ENCODE assay signal across 31 cellular contexts in the genomic region with DNA sequence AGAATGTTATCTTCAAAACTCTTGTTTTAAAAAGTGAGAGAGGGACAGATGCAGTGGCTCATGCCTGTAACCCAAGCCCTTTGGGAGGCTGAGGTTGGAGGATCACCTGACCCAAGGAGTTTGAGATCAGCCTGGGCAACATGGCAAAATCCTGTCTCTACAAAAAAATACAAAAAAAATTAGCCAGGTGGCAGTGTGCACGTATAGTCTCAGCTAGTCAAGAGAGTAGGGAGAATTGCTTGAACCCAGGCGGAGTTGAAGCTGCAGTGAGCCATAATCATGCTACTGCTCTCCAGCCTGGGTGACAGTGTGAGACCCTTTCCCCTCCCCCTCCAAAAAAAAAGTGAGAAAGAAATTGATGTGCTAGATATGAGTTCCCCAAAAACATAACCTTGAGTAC.
DNase-seq lines count a peak whose midpoint lies in the region; ATAC-seq and TF ChIP-seq lines count a peak whose summit lies in the region.
"Had no signal": no experiment of that assay in that cellular context is flagged by ENCODE, and none has a peak within 500 bp of the region (broad histone marks: within the 10 kb centered on the region; RNA-seq: fewer than 3 reads in every experiment).

No MANE protein-coding gene starts in this region.

- no peak overlapping the region for H3K4me2 ChIP-seq in H9 (ENCODE audit: insufficient read depth, insufficient read length, low read length)
- H3K4me2 ChIP-seq: A549, GM23338, PC-9 had no signal

- ATAC-seq in left lobe of liver (peak; percentile 37), HG02678 (IDR thresholded peaks at IDR 0.05; ENCODE audit: unreplicated experiment) (no peak)
- ATAC-seq: A549, GM12878, GM23338 had no signal

- no peak overlapping the region for H4K8ac ChIP-seq in H9 (replicated peaks; ENCODE audit: insufficient read length, low read depth, low read length)

- no peak overlapping the region for H2AK5ac ChIP-seq in H9 (ENCODE audit: insufficient read length, low read length)

- H3K4me1 ChIP-seq in H9 (ENCODE audit: insufficient read depth, low read length) = no peaks in the 10 kb centered on the region
- H3K4me1 ChIP-seq: A549, SJSA1 had no signal

- no peaks in the 10 kb centered on the region for H3K9me3 ChIP-seq in H9 (ENCODE audit: control insufficient read depth, low read depth, low read length)
- H3K9me3 ChIP-seq: A549, SJSA1 had no signal

- no peak overlapping the region for H3K27ac ChIP-seq in H9 (ENCODE audit: insufficient read length, low read depth, low read length)
- H3K27ac ChIP-seq: A549, PC-9, SJSA1 had no signal

- DNase-seq in H9 (no peak), LHCN-M2 (ENCODE audit: low read depth) (peak; percentile 13), OCI-M1 (lab: John Stamatoyannopoulos, UW) (peak; percentile 59), left lobe of liver (ENCODE audit: low spot score) (no peak), Kasumi-1 (lab: John Stamatoyannopoulos, UW) (no peak)
- DNase-seq in activated naive CD4-positive, alpha-beta T cell treated with anti-CD3 and anti-CD28 coated beads for 36 hours = no peak
- DNase-seq: AML-193; C1 segment of cervical spinal cord; CD4-positive, alpha-beta memory T cell; COR-L47; DMS79; EL; GDM1; HCEC 1CT; KG1; MV-4-11; NCI-H1105 treated with DMSO at 0.1 percent for 48 hours; NCI-H2029; NCI-H2171; NCI-H226; NCI-H510A treated with DMSO at 0.1 percent for 48 hours; NCI-H748 treated with DMSO at 0.1 percent for 48 hours; PC-9; Right ventricle myocardium superior; T-helper 1 cell had no signal

- H3K23me2 ChIP-seq in H9 (ENCODE audit: insufficient read length, low read depth, low read length, poor library complexity, severe bottlenecking) = no peaks in the 10 kb centered on the region

- no peak overlapping the region for H2BK12ac ChIP-seq in H9 (ENCODE audit: insufficient read length, low read depth, low read length)

- H2BK120ac ChIP-seq in H9 (ENCODE audit: low read depth, low read length, poor library complexity, severe bottlenecking) = no peak overlapping the region

- CTCF ChIA-PET in activated naive CD4-positive, alpha-beta T cell treated with anti-CD3 and anti-CD28 coated beads for 36 hours (lab: Charles Lee) = no interaction called here

- H2BK15ac ChIP-seq in H9 (ENCODE audit: low read depth, low read length) = no peak overlapping the region

- H3K79me1 ChIP-seq in H9 (ENCODE audit: insufficient read depth, low read depth, low read length, poor library complexity, severe bottlenecking) = no peaks in the 10 kb centered on the region

- TF ChIP-seq CTCF in H9 (conservative IDR thresholded peaks at IDR 0.05) = 0 out of 3 replicates have a peak, but pooled peaks have one; percentile 18

- H2AFZ ChIP-seq in H9 (ENCODE audit: low read length) = no peak overlapping the region
- H2AFZ ChIP-seq: GM23338, PC-9 had no signal

- no peaks in the 10 kb centered on the region for H3K27me3 ChIP-seq in H9 (ENCODE audit: insufficient read depth, low read length)
- H3K27me3 ChIP-seq: SJSA1 had no signal

- no peaks in the 10 kb centered on the region for H3K9me3 Mint-ChIP-seq in H9
- peaks cover 2% of the 10 kb centered on the region for H3K9me3 Mint-ChIP-seq in activated naive CD4-positive, alpha-beta T cell treated with anti-CD3 and anti-CD28 coated beads for 36 hours
- H3K9me3 Mint-ChIP-seq: CD4-positive, alpha-beta memory T cell; GM23338; T-helper 2 cell treated with Interferon-gamma antibody and Interleukin-4, amounts not matched to agents 5 μg/mL and 100 μg/mL, for 36 hours had no signal

- no peak overlapping the region for H3K56ac ChIP-seq in H9 (ENCODE audit: insufficient read length, low read depth, low read length)

- H3K4me3 Mint-ChIP-seq in H9 = no peak overlapping the region
- H3K4me3 Mint-ChIP-seq in activated naive CD4-positive, alpha-beta T cell treated with anti-CD3 and anti-CD28 coated beads for 36 hours = no peak overlapping the region
- H3K4me3 Mint-ChIP-seq: CD4-positive, alpha-beta memory T cell; GM23338; T-helper 2 cell treated with Interferon-gamma antibody and Interleukin-4, amounts not matched to agents 5 μg/mL and 100 μg/mL, for 36 hours had no signal

- no CpG with 5 or more reads among the region's 2 CpGs for WGBS in H9 (ENCODE audit: extremely low coverage, insufficient read length, low lambda C conversion rate)

- no peaks in the 10 kb centered on the region for H3K27me3 Mint-ChIP-seq in H9 (ENCODE audit: low read depth)
- H3K27me3 Mint-ChIP-seq in activated naive CD4-positive, alpha-beta T cell treated with anti-CD3 and anti-CD28 coated beads for 36 hours (ENCODE audit: low read depth) = no peaks in the 10 kb centered on the region
- H3K27me3 Mint-ChIP-seq: CD4-positive, alpha-beta memory T cell had no signal

- no peak overlapping the region for H3T11ph ChIP-seq in H9 (ENCODE audit: low read length)

- H3K79me2 ChIP-seq in H9 (ENCODE audit: insufficient read depth, low read length) = no peaks in the 10 kb centered on the region

- 0 out of 7 replicates have a peak overlapping the region, but pooled peaks of 1 of the 3 experiments have one; percentile 16 for H3K27ac Mint-ChIP-seq in H9
- no peak overlapping the region for H3K27ac Mint-ChIP-seq in activated naive CD4-positive, alpha-beta T cell treated with anti-CD3 and anti-CD28 coated beads for 36 hours
- H3K27ac Mint-ChIP-seq: CD4-positive, alpha-beta memory T cell; GM23338; T-helper 2 cell treated with Interferon-gamma antibody and Interleukin-4, amounts not matched to agents 5 μg/mL and 100 μg/mL, for 36 hours had no signal

- no peak overlapping the region for H3K9ac ChIP-seq in H9 (ENCODE audit: extremely low read depth, insufficient read length, low read length)

- no peak overlapping the region for H2BK20ac ChIP-seq in H9 (ENCODE audit: low read depth, low read length, poor library complexity, severe bottlenecking)

- H2BK5ac ChIP-seq in H9 (ENCODE audit: insufficient read length, low read length) = no peak overlapping the region

- H4K91ac ChIP-seq in H9 (ENCODE audit: insufficient read length, low read depth, low read length) = no peak overlapping the region

- H4K5ac ChIP-seq in H9 (ENCODE audit: insufficient read length, low read depth, low read length) = no peak overlapping the region

- intact Hi-C loops in activated naive CD4-positive, alpha-beta T cell treated with anti-CD3 and anti-CD28 coated beads for 36 hours (cut with micrococcal nuclease) = no loop called here

- H3K18ac ChIP-seq in H9 (ENCODE audit: insufficient read length, low read depth, low read length) = no peak overlapping the region

- H4K20me1 ChIP-seq in H9 (ENCODE audit: control insufficient read depth, insufficient read depth, insufficient read length) = no peaks in the 10 kb centered on the region

- no peak overlapping the region for H3K4ac ChIP-seq in H9 (ENCODE audit: low read depth, low read length)

- H3K14ac ChIP-seq in H9 (ENCODE audit: insufficient read depth, low read length) = no peak overlapping the region

- no peak overlapping the region for H3K23ac ChIP-seq in H9 (ENCODE audit: insufficient read length, low read depth, low read length)

- no peaks in the 10 kb centered on the region for H3K4me1 Mint-ChIP-seq in H9
- H3K4me1 Mint-ChIP-seq in activated naive CD4-positive, alpha-beta T cell treated with anti-CD3 and anti-CD28 coated beads for 36 hours (ENCODE audit: low read depth) = no peaks in the 10 kb centered on the region
- H3K4me1 Mint-ChIP-seq: CD4-positive, alpha-beta memory T cell; GM23338 had no signal

- peaks cover 4 to 10% (median 8%) of the 10 kb centered on the region in 3 experiments; a peak in 6 of 7 replicates for H3K36me3 Mint-ChIP-seq in H9 (ENCODE audit: insufficient read depth in 1 of 3, low read depth in 3 of 3)
- H3K36me3 Mint-ChIP-seq in activated naive CD4-positive, alpha-beta T cell treated with anti-CD3 and anti-CD28 coated beads for 36 hours (ENCODE audit: low read depth) = no peaks in the 10 kb centered on the region
- H3K36me3 Mint-ChIP-seq: CD4-positive, alpha-beta memory T cell had no signal

Comparison
In these comparisons a context has a peak if more than half of its experiments do, and no peak if none do; other contexts are left out.
1. DNase-seq: peak in LHCN-M2 (single experiment) and OCI-M1 (single experiment); none in H9 (single experiment), left lobe of liver (single experiment), Kasumi-1 (0 of 2) and activated naive CD4-positive, alpha-beta T cell treated with anti-CD3 and anti-CD28 coated beads for 36 hours (single experiment).